23 cellular contexts compared by ENCODE assay signal in genomic region chr7:38283107-38283506, GRCh38.
"Had no signal": no experiment of that assay in that cellular context is flagged by ENCODE, and none has a peak within 500 bp of the region (broad histone marks: within the 10 kb centered on the region; RNA-seq: fewer than 3 reads in every experiment).

No MANE protein-coding gene starts in this region.

- ATAC-seq: activated CD4-positive, alpha-beta T cell treated with anti-CD3 and anti-CD28 coated beads for 36 hours; activated T-cell treated with anti-CD3 and anti-CD28 coated beads, Interleukin-2, amount 50 U/mL, for 4 hours; foreskin keratinocyte; left lung; pancreas; psoas muscle; right cardiac atrium; stimulated activated effector memory CD8-positive, alpha-beta T cell treated with anti-CD3 and anti-CD28 coated beads, Interleukin-12 subunit alpha, Interleukin-12 subunit beta, amount 100 ng/mL, for 72 hours; stimulated activated naive CD8-positive, alpha-beta T cell treated with anti-CD3 and anti-CD28 coated beads, Interleukin-15, amount 100 ng/mL, for 72 hours; WTC11 had no signal

- H3K9me3 ChIP-seq: left lung, neutrophil, pancreas, psoas muscle, tibial artery had no signal

- H3K36me3 ChIP-seq: left lung, neutrophil, pancreas, tibial artery had no signal

- H3K27me3 ChIP-seq: foreskin keratinocyte, left lung, neutrophil, pancreas had no signal

- DNase-seq: activated CD4-positive, alpha-beta T cell treated with anti-CD3 and anti-CD28 coated beads for 36 hours; activated CD4-positive, alpha-beta T cell treated with anti-CD3 and anti-CD28 coated beads, Interleukin-2, amount 50 U/mL, for 48 hours; activated CD8-positive, alpha-beta memory T cell treated with anti-CD3 and anti-CD28 coated beads, Interleukin-2, amount 50 U/mL, for 48 hours; activated effector memory CD4-positive, alpha-beta T cell treated with Interleukin-2 at 50 U/mL for 16 hours; activated naive CD4-positive, alpha-beta T cell treated with anti-CD3 and anti-CD28 coated beads, Interleukin-2, amount 10 ng/mL, durations not matched to agents 7 days and 5 days; activated T-cell treated with anti-CD3 and anti-CD28 coated beads, Interleukin-2, amount 50 U/mL, for 4 hours; aorta; effector CD4-positive, alpha-beta T cell; foreskin keratinocyte; left lung; mammary epithelial cell; midbrain; pancreas; psoas muscle; right cardiac atrium; stimulated activated CD4-positive, alpha-beta T cell treated with anti-CD3 and anti-CD28 coated beads, Interleukin-2, amount 100 ng/mL, for 24 hours; stimulated activated naive CD8-positive, alpha-beta T cell treated with anti-CD3 and anti-CD28 coated beads, Interleukin-15, amount 100 ng/mL, for 72 hours; T-helper 9 cell; tibial artery had no signal

- H3K4me3 ChIP-seq: left lung, pancreas, psoas muscle, skin epidermis, tibial artery had no signal

- H3K4me1 ChIP-seq: foreskin keratinocyte, pancreas, psoas muscle, tibial artery had no signal

- H3K27ac ChIP-seq: foreskin keratinocyte, left lung, neutrophil, pancreas, psoas muscle, skin epidermis, tibial artery had no signal

- FAIRE-seq: pancreas had no signal
